In genomic region chr2:215358312-215358845, GRCh38 we compare ENCODE assay signal across 20 cellular contexts.
"Had no signal": no experiment of that assay in that cellular context is flagged by ENCODE, and none has a peak within 500 bp of the region (broad histone marks: within the 10 kb centered on the region; RNA-seq: fewer than 3 reads in every experiment).

No MANE protein-coding gene starts in this region.

- H3K4me1 ChIP-seq: ascending aorta, parathyroid adenoma, suprapubic skin, transverse colon, uterus had no signal

- H2AFZ ChIP-seq: parathyroid adenoma had no signal

- H3K27me3 ChIP-seq: ascending aorta, suprapubic skin, transverse colon, uterus had no signal

- H3K9ac ChIP-seq: parathyroid adenoma had no signal

- H3K4me3 ChIP-seq: ascending aorta, suprapubic skin, transverse colon, uterus had no signal

- H3K36me3 ChIP-seq: uterus had no signal

- FAIRE-seq: bronchial epithelial cell had no signal

- H3K27ac ChIP-seq: ascending aorta, epithelial cell of prostate, parathyroid adenoma, suprapubic skin, transverse colon, uterus, VCaP had no signal

- DNase-seq: activated CD4-positive, alpha-beta T cell treated with anti-CD3 and anti-CD28 coated beads for 1 hour; activated CD8-positive, alpha-beta memory T cell treated with anti-CD3 and anti-CD28 coated beads for 24 hours; activated effector memory CD4-positive, alpha-beta T cell treated with anti-CD3 and anti-CD28 coated beads, Interleukin-2, amount 50 U/mL, for 16 hours; activated naive CD4-positive, alpha-beta T cell treated with anti-CD3 and anti-CD28 coated beads, Interleukin-2, amount 50 U/mL, for 16 hours; activated T-cell treated with anti-CD3 and anti-CD28 coated beads, Interleukin-2, amount 50 U/mL, for 72 hours; immature natural killer cell; mesendoderm; naive thymus-derived CD8-positive, alpha-beta T cell; retina; stimulated activated CD4-positive, alpha-beta T cell treated with anti-CD3 and anti-CD28 coated beads, Interleukin-2, amount 100 ng/mL, for 24 hours; stimulated activated naive CD8-positive, alpha-beta T cell treated with anti-CD3 and anti-CD28 coated beads, Interleukin-15, amount 100 ng/mL, for 72 hours; T-helper 17 cell; transverse colon; uterus had no signal

- ATAC-seq: activated T-cell treated with anti-CD3 and anti-CD28 coated beads, Interleukin-2, amount 50 U/mL, for 72 hours; naive thymus-derived CD8-positive, alpha-beta T cell; stimulated activated naive CD8-positive, alpha-beta T cell treated with anti-CD3 and anti-CD28 coated beads, Interleukin-15, amount 100 ng/mL, for 72 hours; T-helper 17 cell had no signal

- H3K9me3 ChIP-seq: ascending aorta, suprapubic skin, transverse colon, uterus had no signal

- H3K79me2 ChIP-seq: parathyroid adenoma had no signal
